ENCODE assay signal across 1 cellular context in genomic region chr3:182704926-182705325, GRCh38.
TF ChIP-seq lines count a peak whose summit lies in the region.

No MANE protein-coding gene starts in this region.

TF ChIP-seq in WTC11, 78 proteins besides CTCF, POLR2A, EP300 and RAD21 (continued from another document):
- no peak for TF ChIP-seq ZNF512 (CRISPR knock-in tag; IDR thresholded peaks at IDR 0.05; ENCODE audit: borderline replicate concordance)
- no peak for TF ChIP-seq E2F5 (CRISPR knock-in tag; IDR thresholded peaks at IDR 0.05)
- no peak for TF ChIP-seq CBFB (CRISPR knock-in tag; IDR thresholded peaks at IDR 0.05; ENCODE audit: low read depth)
- TF ChIP-seq RELA (CRISPR knock-in tag; IDR thresholded peaks at IDR 0.05; ENCODE audit: borderline replicate concordance), result no peak
- no peak for TF ChIP-seq TCF7 (CRISPR knock-in tag; IDR thresholded peaks at IDR 0.05; ENCODE audit: low read depth)
- TF ChIP-seq ZNF138 (CRISPR knock-in tag; conservative IDR thresholded peaks at IDR 0.05), result no peak
